8 cellular contexts compared by ENCODE assay signal in genomic region chr11:108871152-108871551, GRCh38.
DNase-seq lines count a peak whose midpoint lies in the region; ATAC-seq and TF ChIP-seq lines count a peak whose summit lies in the region.

No MANE protein-coding gene starts in this region.

- no peaks in the 10 kb centered on the region for H3K27me3 ChIP-seq in heart left ventricle
- no peaks in the 10 kb centered on the region for H3K27me3 ChIP-seq in right atrium auricular region

- DNase-seq in heart left ventricle (peak in 3 of 5 donors; percentile 20 to 42 (median 25)), right atrium auricular region (ENCODE audit: low spot score) (no peak), NCI-H69 (lab: John Stamatoyannopoulos, UW) (peak; percentile 79), dermis microvascular lymphatic vessel endothelial cell (ENCODE audit: low read depth in 2 of 2) (peak; percentile 81 to 86), osteocyte (ENCODE audit: extremely low spot score, unreplicated experiment) (no peak), germinal center (ENCODE audit: low spot score) (no peak)

- no peak overlapping the region for H3K4me3 Mint-ChIP-seq in osteocyte (ENCODE audit: unreplicated experiment)

- peak overlapping the region; percentile 98 for H3K27ac Mint-ChIP-seq in osteocyte (ENCODE audit: unreplicated experiment)

- intact Hi-C loops in heart left ventricle (cut with DNase I): loop anchor here in 8 of 10 donors (2.0 to 10.0 kb wide), 3 partner anchors 172 to 176 kb away; no protein-coding TSS in a partner anchor

- ATAC-seq in heart left ventricle: peak in 2 of 4 donors; percentile 18 to 63
- no peak for ATAC-seq in HG03045 (IDR thresholded peaks at IDR 0.05; ENCODE audit: unreplicated experiment)
- no peak for ATAC-seq in HG03097 (IDR thresholded peaks at IDR 0.05; ENCODE audit: low FRiP score, unreplicated experiment)

- TF ChIP-seq CTCF in heart left ventricle (IDR thresholded peaks at IDR 0.05) (peak in 11 of 12 donors; percentile 34 to 71 (median 53)), right atrium auricular region (IDR thresholded peaks at IDR 0.05) (peak in 1 of 2 donors; percentile 60), osteocyte (IDR thresholded peaks at IDR 0.05) (peak; percentile 80)

- no peaks in the 10 kb centered on the region for H3K36me3 Mint-ChIP-seq in osteocyte (ENCODE audit: unreplicated experiment)

- H3K4me3 ChIP-seq in heart left ventricle (no peak overlapping the region), right atrium auricular region (no peak overlapping the region)

- H3K4me1 ChIP-seq in heart left ventricle (peaks cover 0 to 15% (median 2%) of the 10 kb centered on the region in 12 donors), right atrium auricular region (no peaks in the 10 kb centered on the region)

- H3K27ac ChIP-seq in heart left ventricle: no peak overlapping the region
- H3K27ac ChIP-seq in right atrium auricular region: no peak overlapping the region

- no peaks in the 10 kb centered on the region for H3K9me3 ChIP-seq in heart left ventricle
- no peaks in the 10 kb centered on the region for H3K9me3 ChIP-seq in right atrium auricular region

- H3K36me3 ChIP-seq in heart left ventricle: no peaks in the 10 kb centered on the region
- H3K36me3 ChIP-seq in right atrium auricular region: no peaks in the 10 kb centered on the region

- no peaks in the 10 kb centered on the region for H3K9me3 Mint-ChIP-seq in osteocyte (ENCODE audit: unreplicated experiment)

- no peak for TF ChIP-seq POLR2A in heart left ventricle (IDR thresholded peaks at IDR 0.05)

- peaks cover 75% of the 10 kb centered on the region for H3K4me1 Mint-ChIP-seq in osteocyte (ENCODE audit: unreplicated experiment)

- H3K27me3 Mint-ChIP-seq in osteocyte (ENCODE audit: unreplicated experiment): no peaks in the 10 kb centered on the region

Comparison
In these comparisons a context has a peak if more than half of its experiments do, and no peak if none do; other contexts are left out.
1. DNase-seq: peak in heart left ventricle (3 of 5), NCI-H69 (single experiment) and dermis microvascular lymphatic vessel endothelial cell (2 of 2); none in right atrium auricular region (single experiment), osteocyte (single experiment) and germinal center (single experiment).